ENCODE assay signal across 8 cellular contexts in genomic region chr21:44800103-44800502, GRCh38. TPM values are rescaled to one million over a fixed set of nuclear protein-coding genes. Genes with fewer than 3 reads are reported as not detected.
DNase-seq lines count a peak whose midpoint lies in the region; ATAC-seq, FAIRE-seq and TF ChIP-seq lines count a peak whose summit lies in the region.

No MANE protein-coding gene starts in this region.

- H3K27me3 ChIP-seq in cardiac muscle cell: no peaks in the 10 kb centered on the region
- H3K27me3 ChIP-seq in H1 (replicated peaks in 1 of 4; ENCODE audit: control insufficient read depth in 3 of 4, extremely low read depth in 1 of 4, insufficient read depth in 3 of 4, low read length in 3 of 4): no peaks in the 10 kb centered on the region
- no peaks in the 10 kb centered on the region for H3K27me3 ChIP-seq in prostate gland (replicated peaks; ENCODE audit: insufficient read depth)

- H3K9ac ChIP-seq in H1 (replicated peaks in 1 of 4; ENCODE audit: extremely low read depth in 1 of 4, low read depth in 3 of 4, low read length in 3 of 4): no peak overlapping the region

- H2BK20ac ChIP-seq in H1 (ENCODE audit: low read length): no peak overlapping the region

- TF ChIP-seq POLR2A in H1 (IDR thresholded peaks at IDR 0.05; ENCODE audit: control extremely low read depth in 1 of 2, low read depth in 2 of 2, low read length in 2 of 2): no peak
- no peak for TF ChIP-seq POLR2A in prostate gland (IDR thresholded peaks at IDR 0.05)

- no peak for FAIRE-seq in H1 (lab: Jason Lieb, UNC)

- WGBS in H1 (ENCODE audit: extremely low coverage in 1 of 2, insufficient coverage in 1 of 2, insufficient read length in 1 of 2, insufficient replicate concordance in 2 of 2, low coverage in 1 of 2, low lambda C conversion rate in 2 of 2, missing lambda C conversion rate in 1 of 2), 2 experiments: 65% methylated on average over 12 of the region's 12 CpGs; no CpG with 5 or more reads in 1 of the 2 experiments
- WGBS in prostate gland: 31% methylated on average over 12 of the region's 12 CpGs

- H4K5ac ChIP-seq in H1 (ENCODE audit: insufficient read length, low read depth, low read length): no peak overlapping the region

- peaks cover under 1% of the 10 kb centered on the region; the same call in 1 of the 2 replicates for H3K79me1 ChIP-seq in H1 (ENCODE audit: low read depth, low read length)

- H3K36me3 ChIP-seq in cardiac muscle cell (no peaks in the 10 kb centered on the region), H1 (ENCODE audit: control insufficient read depth in 2 of 4, insufficient read depth in 4 of 4, low read length in 3 of 4) (peaks cover 0 to 26% (median 13%) of the 10 kb centered on the region in 4 experiments; a peak in 6 of 8 replicates), prostate gland (no peaks in the 10 kb centered on the region)

- H2BK120ac ChIP-seq in H1 (replicated peaks; ENCODE audit: low read depth, low read length): no peak overlapping the region

- H3K27ac ChIP-seq in cardiac muscle cell (no peak overlapping the region), H1 (ENCODE audit: low read depth, low read length) (no peak overlapping the region), prostate gland (no peak overlapping the region)

- H2BK5ac ChIP-seq in H1 (ENCODE audit: low read depth, low read length): no peak overlapping the region

- H3K23ac ChIP-seq in H1 (ENCODE audit: insufficient read length): no peak overlapping the region

- H3K4ac ChIP-seq in H1 (replicated peaks; ENCODE audit: insufficient read length, low read depth, low read length): no peak overlapping the region

- peak overlapping the region; percentile 81 to 88; a peak in 3 of 4 replicates for H3K4me2 ChIP-seq in H1 (ENCODE audit: insufficient read depth in 1 of 2, low read depth in 2 of 2, low read length in 2 of 2)

- peaks cover 26% of the 10 kb centered on the region for H3K4me1 ChIP-seq in cardiac muscle cell (ENCODE audit: low read depth)
- H3K4me1 ChIP-seq in H1 (replicated peaks in 1 of 4; ENCODE audit: control insufficient read depth in 3 of 4, insufficient read depth in 4 of 4, low read length in 3 of 4): peaks cover 0 to 12% (median 1%) of the 10 kb centered on the region in 4 experiments; a peak in 3 of 7 replicates
- H3K4me1 ChIP-seq in prostate gland (replicated peaks): peaks cover 12% of the 10 kb centered on the region

- no peak overlapping the region for H2AK5ac ChIP-seq in H1 (ENCODE audit: low read depth, low read length)

- POLR2A ChIA-PET in H1 (lab: Charles Lee; ENCODE audit: partially characterized antibody): interaction anchor here (1.0 to 8.0 kb wide), 8 partner anchors 10 to 307 kb away, joined by 3 to 72 read pairs (median 4); partner anchors contain the start of gene PTTG1IP

- H3K14ac ChIP-seq in H1 (ENCODE audit: insufficient read length): no peak overlapping the region

- peaks cover 11 to 15% of the 10 kb centered on the region in 2 experiments for H4K20me1 ChIP-seq in H1 (replicated peaks in 1 of 2; ENCODE audit: control insufficient read depth in 1 of 2, insufficient read depth in 2 of 2, low read length in 2 of 2)

- no peak overlapping the region for H2BK12ac ChIP-seq in H1 (ENCODE audit: low read depth, low read length)

- no peak overlapping the region for H2BK15ac ChIP-seq in H1 (ENCODE audit: low read length)

- H3K56ac ChIP-seq in H1 (replicated peaks; ENCODE audit: insufficient read length, low read depth, low read length): no peak overlapping the region

- no peak overlapping the region for H4K8ac ChIP-seq in H1 (ENCODE audit: extremely low read depth, insufficient read depth, low read length)

- H2AFZ ChIP-seq in H1 (ENCODE audit: low read length): no peak overlapping the region

- no peak overlapping the region for H4K91ac ChIP-seq in H1 (replicated peaks; ENCODE audit: insufficient read length, low read length)

- peak; percentile 57 for TF ChIP-seq CTCF in cardiac muscle cell (IDR thresholded peaks at IDR 0.05; ENCODE audit: low read depth, low read length)
- TF ChIP-seq CTCF in H1 (IDR thresholded peaks at IDR 0.05; ENCODE audit: control extremely low read depth in 1 of 3, insufficient read depth in 1 of 3, low read depth in 1 of 3, low read length in 3 of 3): peak; percentile 22 to 43 (median 41)
- peak in 3 of 4 experiments; percentile 34 to 48 (median 47) for TF ChIP-seq CTCF in prostate gland (IDR thresholded peaks at IDR 0.05)

- intact Hi-C loops in left ventricle myocardium superior (cut with micrococcal nuclease): no loop called here
- intact Hi-C loops in prostate gland (cut with DNase I): loop anchor here (2.0 to 5.0 kb wide), 2 partner anchors 75 to 132 kb away; no protein-coding TSS in a partner anchor

- H3K4me3 ChIP-seq in cardiac muscle cell: peak overlapping the region; percentile 63
- peak overlapping the region; percentile 59 to 93 (median 80); a peak in 6 of 8 replicates for H3K4me3 ChIP-seq in H1 (ENCODE audit: extremely low read depth in 1 of 4, insufficient read depth in 2 of 4, low read depth in 3 of 4, low read length in 4 of 4)
- H3K4me3 ChIP-seq in prostate gland: no peak overlapping the region

- ATAC-seq in left ventricle myocardium superior (no peak), esophagus mucosa (no peak)

- peaks cover 18 to 61% of the 10 kb centered on the region in 2 experiments for H3K79me2 ChIP-seq in H1 (ENCODE audit: control insufficient read depth in 1 of 2, insufficient read depth in 2 of 2, low read length in 2 of 2)

- CTCF ChIA-PET in H1 (lab: Charles Lee; ENCODE audit: partially characterized antibody): interaction anchor here (0.8 to 2.5 kb wide), 20 partner anchors 9 to 320 kb away, joined by 3 to 8 read pairs (median 4); partner anchors contain the start of gene PTTG1IP

- no peaks in the 10 kb centered on the region for H3K9me3 ChIP-seq in cardiac muscle cell (ENCODE audit: low read depth)
- no peaks in the 10 kb centered on the region for H3K9me3 ChIP-seq in H1 (ENCODE audit: insufficient read depth in 2 of 2, low read depth in 1 of 2, low read length in 1 of 2)
- H3K9me3 ChIP-seq in prostate gland: no peaks in the 10 kb centered on the region

- peak; percentile 26 to 48; a peak in 3 of 4 replicates for TF ChIP-seq RAD21 in H1 (IDR thresholded peaks at IDR 0.05 in 1 of 2, conservative IDR thresholded peaks at IDR 0.05 in 1 of 2; ENCODE audit: low read depth in 2 of 2, low read length in 2 of 2)

- H3K23me2 ChIP-seq in H1 (ENCODE audit: low read depth, low read length): peaks cover 5% of the 10 kb centered on the region

- no peak overlapping the region for H3K18ac ChIP-seq in H1 (ENCODE audit: extremely low read depth, low read length)

- no peak for TF ChIP-seq EP300 in H1 (IDR thresholded peaks at IDR 0.05; ENCODE audit: borderline replicate concordance in 1 of 2, low read depth in 2 of 2, low read length in 2 of 2)

- DNase-seq in cardiac muscle cell (ENCODE audit: low read depth in 1 of 2, low spot score in 1 of 2) (peak; percentile 65 to 69), left ventricle myocardium superior (no peak), SIG-M5 (lab: John Stamatoyannopoulos, UW) (peak; percentile 17), H1 (ENCODE audit: low read depth in 1 of 2, low spot score in 2 of 2) (no peak), prostate gland (ENCODE audit: low spot score) (no peak), GF-D8 (lab: John Stamatoyannopoulos, UW) (no peak)
- DNase-seq in activated effector memory CD4-positive, alpha-beta T cell treated with anti-CD3 and anti-CD28 coated beads, Interleukin-2, amount 50 U/mL, for 16 hours: no peak

TF ChIP-seq in H1, 55 proteins besides CTCF, POLR2A, EP300 and RAD21:
- TF ChIP-seq CBX5 (IDR thresholded peaks at IDR 0.05; ENCODE audit: low read depth, low read length) (no peak), POLR2AphosphoS5 (IDR thresholded peaks at IDR 0.05; ENCODE audit: low read depth, low read length) (no peak), BCL11A (IDR thresholded peaks at IDR 0.05; ENCODE audit: low read depth in 2 of 2, low read length in 2 of 2) (no peak), SIRT6 (IDR thresholded peaks at IDR 0.05; ENCODE audit: low read length) (no peak), SIN3A (conservative IDR thresholded peaks at IDR 0.05 in 1 of 2, IDR thresholded peaks at IDR 0.05 in 1 of 2; ENCODE audit: low read depth in 1 of 2, low read length in 2 of 2) (no peak)
TF ChIP-seq in H1: peak in this region for 0.

RNA-seq across cellular contexts. Expression of gene UBE2G2, which starts 1.5 kb away (rescaled TPM):
- total RNA-seq in cardiac muscle cell (47.8 and 79.4 TPM in 2 replicates), left ventricle myocardium superior (70.0 TPM), prostate gland (10 to 100 TPM; 46.9 to 75.7 TPM), esophagus mucosa (35.8 TPM)
- polyA plus RNA-seq in cardiac muscle cell (78.7 and 86.4 TPM in 2 replicates), H1 (2011; rRNA removed) (96.3 and 145 TPM in 2 replicates)
- total RNA-seq in H1 (2021; fragmentation: NEBNext Ultra II Directional; extraction: Animal tissue kit (Norgen Biotek cat#: 25700)): 93.0 and 101 TPM in 2 replicates
- 155 TPM for polyA plus RNA-seq in H1 (2011; cell fraction: cytosol; rRNA removed)
- polyA plus RNA-seq in H1 (2011; cell fraction: nucleus; rRNA removed): 199 TPM
- 118 to 169 TPM (median 137 TPM) in 4 replicates for polyA plus RNA-seq in H1 (2012, experiment 1 of 2)
- 37.9 TPM for polyA plus RNA-seq in H1 (2012, experiment 2 of 2)
- 64.7 TPM for polyA plus RNA-seq in H1 (2013, experiment 1 of 2)
- polyA plus RNA-seq in H1 (2013, experiment 2 of 2): 58.9 TPM
- polyA minus RNA-seq in H1 (2011; rRNA and poly(A)+ RNA removed): 140 and 150 TPM in 2 replicates
- polyA minus RNA-seq in H1 (2011; cell fraction: cytosol; rRNA and poly(A)+ RNA removed): 77.9 TPM
- 82.5 TPM for polyA minus RNA-seq in H1 (2011; cell fraction: nucleus; rRNA and poly(A)+ RNA removed)

RNA-seq across cellular contexts. Expression of gene SUMO3, which starts 17.8 kb away (rescaled TPM):
- total RNA-seq in cardiac muscle cell: 63.0 and 89.8 TPM in 2 replicates
- 95.9 and 121 TPM in 2 replicates for polyA plus RNA-seq in cardiac muscle cell
- 72.2 TPM for total RNA-seq in left ventricle myocardium superior
- total RNA-seq in H1 (2021; fragmentation: NEBNext Ultra II Directional; extraction: Animal tissue kit (Norgen Biotek cat#: 25700)): 95.0 and 96.8 TPM in 2 replicates
- 97.8 and 101 TPM in 2 replicates for polyA plus RNA-seq in H1 (2011; rRNA removed)
- polyA plus RNA-seq in H1 (2011; cell fraction: cytosol; rRNA removed): 105 TPM
- polyA plus RNA-seq in H1 (2011; cell fraction: nucleus; rRNA removed): 35.1 TPM
- polyA plus RNA-seq in H1 (2012, experiment 1 of 2): 88.6 to 98.6 TPM (median 95.5 TPM) in 4 replicates
- 117 TPM for polyA plus RNA-seq in H1 (2012, experiment 2 of 2)
- polyA plus RNA-seq in H1 (2013, experiment 1 of 2): 98.6 TPM
- polyA plus RNA-seq in H1 (2013, experiment 2 of 2): 104 TPM
- 47.9 and 48.2 TPM in 2 replicates for polyA minus RNA-seq in H1 (2011; rRNA and poly(A)+ RNA removed)
- 49.1 TPM for polyA minus RNA-seq in H1 (2011; cell fraction: cytosol; rRNA and poly(A)+ RNA removed)
- 39.7 TPM for polyA minus RNA-seq in H1 (2011; cell fraction: nucleus; rRNA and poly(A)+ RNA removed)
- 10 to 100 TPM; 78.3 to 92.2 TPM for total RNA-seq in prostate gland
- total RNA-seq in esophagus mucosa: 51.9 TPM

Comparison
In these comparisons a context has a peak if more than half of its experiments do, and no peak if none do; other contexts are left out.
1. DNase-seq: peak in cardiac muscle cell (2 of 2) and SIG-M5 (single experiment); none in left ventricle myocardium superior (single experiment), H1 (0 of 2), prostate gland (single experiment), activated effector memory CD4-positive, alpha-beta T cell treated with anti-CD3 and anti-CD28 coated beads, Interleukin-2, amount 50 U/mL, for 16 hours (single experiment) and GF-D8 (single experiment).
2. H3K4me3 ChIP-seq: peak in cardiac muscle cell (single experiment) and H1 (4 of 4); none in prostate gland (0 of 2).
3. Peak in every context shown above with its lines, with median percentiles within 50 percentile points of each other: CTCF ChIP-seq.